Comparison of ENCODE assay signal across 25 cellular contexts in the genomic region with DNA sequence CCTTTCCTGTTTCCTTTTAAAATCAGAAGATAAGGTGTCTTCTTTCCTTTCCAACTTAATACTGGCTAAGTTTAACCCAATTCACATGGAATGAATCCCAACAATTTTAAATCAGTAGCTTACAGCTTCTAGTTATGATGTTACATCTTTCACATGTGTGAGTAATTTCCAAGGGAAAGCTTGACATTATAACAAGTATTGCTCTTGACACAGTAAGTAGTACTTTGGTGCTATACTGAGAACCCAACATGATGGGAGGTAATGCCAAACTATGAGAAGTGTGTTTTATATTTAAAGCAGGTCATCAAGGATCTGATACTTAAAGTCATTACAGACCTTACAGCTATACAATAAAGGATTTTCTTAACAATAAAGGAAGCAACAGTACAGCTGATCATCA. TPM values are rescaled to one million over a fixed set of nuclear protein-coding genes. Genes with fewer than 3 reads are reported as not detected.
"Had no signal": no experiment of that assay in that cellular context is flagged by ENCODE, and none has a peak within 500 bp of the region (broad histone marks: within the 10 kb centered on the region; RNA-seq: fewer than 3 reads in every experiment).

No MANE protein-coding gene starts in this region.

- H3K4me1 ChIP-seq: Peyer's patch, SJSA1 had no signal

- H3K27me3 ChIP-seq: Peyer's patch, SJSA1 had no signal

- H3K36me3 ChIP-seq: SJSA1 had no signal

- H3K4me2 ChIP-seq: PC-9 had no signal

- H3K4me3 ChIP-seq: PC-9, Peyer's patch, SJSA1, SK-N-MC had no signal

- H3K27ac ChIP-seq: PC-9, Peyer's patch, SJSA1, SK-N-MC had no signal

- H2AFZ ChIP-seq: PC-9 had no signal

- H3K9me3 ChIP-seq: Peyer's patch, SJSA1 had no signal

- DNase-seq: KBM-7, MV-4-11, NCI-H1048, NCI-H1105, NCI-H1417, NCI-H1436 treated with DMSO at 0.1 percent for 48 hours, NCI-H1694, NCI-H187 treated with DMSO at 0.1 percent for 48 hours, NCI-H2029 treated with DMSO at 0.1 percent for 48 hours, NCI-H2171, NCI-H226, NCI-H446, NCI-H510A, NCI-H524 treated with DMSO at 0.1 percent for 48 hours, NCI-H69, NCI-H774, OCI-M1, PC-9, Peyer's patch, Right ventricle myocardium superior, RPMI8226, SIG-M5, T-helper 1 cell had no signal

RNA-seq across cellular contexts. Expression of gene HGD, which starts 31.2 kb away (rescaled TPM):
- total RNA-seq: Right ventricle myocardium superior, SJSA1 had no signal
